Comparison of ENCODE assay signal across 8 cellular contexts in genomic region chr2:43225788-43226557, GRCh38. TPM values are rescaled to one million over a fixed set of nuclear protein-coding genes. Genes with fewer than 3 reads are reported as not detected.
DNase-seq lines count a peak whose midpoint lies in the region; ATAC-seq and TF ChIP-seq lines count a peak whose summit lies in the region.

No MANE protein-coding gene starts in this region.

- peaks cover 26% of the 10 kb centered on the region for H3K36me3 Mint-ChIP-seq in nephron (ENCODE audit: low read depth)

- peaks cover 33% of the 10 kb centered on the region for H3F3A ChIP-seq in OCI-LY1 (ENCODE audit: insufficient read depth, low read length)

- ATAC-seq in GM18508 (IDR thresholded peaks at IDR 0.05; ENCODE audit: insufficient read depth, unreplicated experiment) (peak; percentile 24), HG02981 (IDR thresholded peaks at IDR 0.05; ENCODE audit: unreplicated experiment) (peak; percentile 21)

- TF ChIP-seq POLR2A in stomach (IDR thresholded peaks at IDR 0.05), result peak in 2 of 4 donors; percentile 13 to 76

- H3K4me3 Mint-ChIP-seq in nephron, result peak overlapping the region; percentile 92 to 99 (median 94)

- TF ChIP-seq EP300 in stomach (IDR thresholded peaks at IDR 0.05), result no peak

- H3K27me3 Mint-ChIP-seq in nephron (ENCODE audit: low read depth), result no peaks in the 10 kb centered on the region

- 0 to 1% (median 0%) methylated on average over 40 to 80 of the region's 80 CpGs for WGBS in stomach, 5 donors

- peaks cover 45% of the 10 kb centered on the region for H3K4me1 ChIP-seq in A673 (ENCODE audit: insufficient read depth, low read length, poor library complexity, severe bottlenecking)
- peaks cover 67% of the 10 kb centered on the region for H3K4me1 ChIP-seq in OCI-LY1 (ENCODE audit: insufficient read depth, low read length, severe bottlenecking)
- H3K4me1 ChIP-seq in stomach, result peaks cover 22 to 54% (median 35%) of the 10 kb centered on the region in 4 donors

- no peaks in the 10 kb centered on the region for H4K20me1 ChIP-seq in OCI-LY1 (ENCODE audit: insufficient read depth, low read length)

- H3K4me3 ChIP-seq in A673 (ENCODE audit: low read depth, low read length, poor library complexity, severe bottlenecking), result peak overlapping the region; percentile 98
- peak overlapping the region; percentile 71 for H3K4me3 ChIP-seq in OCI-LY1 (ENCODE audit: low read depth, low read length, poor library complexity, severe bottlenecking)
- H3K4me3 ChIP-seq in stomach, result peak overlapping the region; percentile 81 to 96 (median 89)

- POLR2A ChIA-PET in A673 (lab: Charles Lee; ENCODE audit: low non-redundant PET), result no interaction called here

- no peaks in the 10 kb centered on the region for H3K9me3 Mint-ChIP-seq in nephron

- H3K4me2 ChIP-seq in OCI-LY1 (ENCODE audit: low read length), result peak overlapping the region; percentile 92

- CTCF ChIA-PET in A673 (lab: Charles Lee), result interaction anchor here (0.5 to 3.4 kb wide), 2 partner anchors 250 to 430 kb away, joined by 3 to 14 read pairs; no protein-coding TSS in a partner anchor

- no peaks in the 10 kb centered on the region for H3K27me3 ChIP-seq in A673 (replicated peaks; ENCODE audit: insufficient read depth, low read depth, low read length, poor library complexity)
- H3K27me3 ChIP-seq in OCI-LY1 (ENCODE audit: insufficient read depth, low read length), result no peaks in the 10 kb centered on the region
- H3K27me3 ChIP-seq in stomach, result no peaks in the 10 kb centered on the region

- H3K9me3 ChIP-seq in A673 (ENCODE audit: low read depth, low read length, poor library complexity, severe bottlenecking) (no peaks in the 10 kb centered on the region), OCI-LY1 (ENCODE audit: low read length) (no peaks in the 10 kb centered on the region), stomach (no peaks in the 10 kb centered on the region)

- peaks cover 19% of the 10 kb centered on the region for H3K36me3 ChIP-seq in A673 (ENCODE audit: insufficient read depth, low read length, poor library complexity, severe bottlenecking)
- peaks cover 46% of the 10 kb centered on the region for H3K36me3 ChIP-seq in OCI-LY1 (ENCODE audit: insufficient read depth, low read length)
- peaks cover 24 to 48% (median 41%) of the 10 kb centered on the region in 4 donors for H3K36me3 ChIP-seq in stomach

- TF ChIP-seq CTCF in A673 (conservative IDR thresholded peaks at IDR 0.05; ENCODE audit: low read depth, low read length) (no peak), OCI-LY1 (IDR thresholded peaks at IDR 0.05; ENCODE audit: low read length) (no peak), nephron (IDR thresholded peaks at IDR 0.05; ENCODE audit: unreplicated experiment in 3 of 3) (no peak), stomach (IDR thresholded peaks at IDR 0.05) (no peak)

- H3K4me1 Mint-ChIP-seq in nephron, result peaks cover 45% of the 10 kb centered on the region

- BruUV-seq in A673 (replicated peaks; lab: Mats Ljungman, UMichigan), result no TSS peak

- H3K79me2 ChIP-seq in OCI-LY1 (ENCODE audit: insufficient read depth, low read length), result peaks cover 26% of the 10 kb centered on the region

- no peaks in the 10 kb centered on the region for H3K9me2 ChIP-seq in OCI-LY1 (ENCODE audit: low read depth, low read length)

- no peak overlapping the region for H2AFZ ChIP-seq in OCI-LY1 (ENCODE audit: low read length)

- peak overlapping the region; percentile 84 for H3K9ac ChIP-seq in OCI-LY1 (ENCODE audit: low read length)

- H3K27ac Mint-ChIP-seq in nephron, result peak overlapping the region; percentile 79 to 100 (median 94)

- peak overlapping the region; percentile 98 for H3K27ac ChIP-seq in A673 (ENCODE audit: low read depth, low read length, poor library complexity, severe bottlenecking)
- peak overlapping the region; percentile 99 for H3K27ac ChIP-seq in OCI-LY1 (ENCODE audit: low read depth, low read length, poor library complexity, severe bottlenecking)
- H3K27ac ChIP-seq in stomach, result peak overlapping the region; percentile 96 to 99 (median 98)

- DNase-seq in A673 (ENCODE audit: low spot score) (peak; percentile 68), fibroblast of peridontal ligament (ENCODE audit: extremely low read depth) (peak; percentile 69), stomach (no peak)
- peak; percentile 30 to 55 for DNase-seq in activated T-helper 1 cell treated with anti-CD3 and anti-CD28 coated beads, Interleukin-2, amount 50 U/mL, for 16 hours (ENCODE audit: low read depth in 1 of 2, low spot score in 1 of 2)

- intact Hi-C loops in A673 (cut with micrococcal nuclease; ENCODE audit: unreplicated experiment) (loop anchor here (5.0 to 10.0 kb wide), 3 partner anchors 184 to 371 kb away; no protein-coding TSS in a partner anchor), stomach (cut with DNase I; ENCODE audit: low total_unique reads) (no loop called here)

RNA-seq across cellular contexts. Expression of gene ZFP36L2, which starts 0.4 kb away (rescaled TPM):
- total RNA-seq in A673 (2021) (20.4 and 23.4 TPM in 2 replicates), stomach (100 to 1,000 TPM in 3 of 5 donors, 10 to 100 TPM in 2; 49.1 to 189 (median 109) TPM)
- 10 to 100 TPM; 43.7 to 89.2 (median 44.0) TPM for polyA plus RNA-seq in stomach
